In the genomic region with DNA sequence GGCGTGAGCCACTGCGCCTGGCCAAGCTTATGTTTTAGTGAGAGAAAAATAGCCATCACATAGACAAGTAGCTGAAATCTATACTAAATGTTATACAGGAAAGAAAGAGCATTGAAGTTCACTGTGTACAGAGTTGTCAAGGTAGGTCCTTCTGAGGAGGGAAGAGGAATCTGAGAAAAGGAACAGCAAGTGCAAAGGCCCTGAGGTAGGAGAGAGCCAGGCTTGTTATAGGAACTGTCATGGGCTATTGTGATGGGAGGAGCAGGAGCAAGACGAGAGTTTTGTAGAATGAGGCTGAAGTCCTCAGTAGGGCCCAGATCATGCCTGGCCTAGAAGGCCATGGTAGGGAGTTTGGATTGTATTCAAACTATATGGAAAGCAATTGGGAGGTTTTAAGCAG, we compare ENCODE assay signal across 16 cellular contexts. TPM values are rescaled to one million over a fixed set of nuclear protein-coding genes. Genes with fewer than 3 reads are reported as not detected.
DNase-seq lines count a peak whose midpoint lies in the region; ATAC-seq, FAIRE-seq and TF ChIP-seq lines count a peak whose summit lies in the region.
"Had no signal": no experiment of that assay in that cellular context is flagged by ENCODE, and none has a peak within 500 bp of the region (broad histone marks: within the 10 kb centered on the region; RNA-seq: fewer than 3 reads in every experiment).

No MANE protein-coding gene starts in this region.

- H3K9me3 ChIP-seq in CD4-positive, CD25-positive, alpha-beta regulatory T cell (ENCODE audit: control insufficient read depth in 2 of 2, low read length in 2 of 2): no peaks in the 10 kb centered on the region
- H3K9me3 ChIP-seq in HEK293 (ENCODE audit: control insufficient read depth, insufficient read depth, low read depth, low read length) (no peaks in the 10 kb centered on the region), mammary epithelial cell (replicated peaks; ENCODE audit: insufficient read depth, low read length) (no peaks in the 10 kb centered on the region)
- H3K9me3 ChIP-seq: mucosa of descending colon, ovary, tibial artery had no signal

- no peak overlapping the region for H3K9ac ChIP-seq in mammary epithelial cell (ENCODE audit: insufficient read depth, low read length)

- dilution Hi-C loops in mammary epithelial cell (cut with HindIII; ENCODE audit: low sequenced_read_pairs): loop anchor here (5.0 kb wide), 1 partner anchor 39 kb away; no protein-coding TSS in a partner anchor

- CTCF ChIA-PET in HEK293 (lab: Yijun Ruan, JAX) (interaction anchor here (0.6 to 1.8 kb wide), 3 partner anchors 20 to 229 kb away, joined by 4 to 8 read pairs (median 5); no protein-coding TSS in a partner anchor), mammary epithelial cell (lab: Charles Lee; ENCODE audit: low non-redundant PET) (interaction anchor here (0.7 kb wide), 1 partner anchor 138 kb away, joined by 6 read pairs; no protein-coding TSS in a partner anchor)

- peak overlapping the region; percentile 82 to 100 (median 99) for H3K27ac Mint-ChIP-seq in CD4-positive, CD25-positive, alpha-beta regulatory T cell
- H3K27ac Mint-ChIP-seq in activated naive CD8-positive, alpha-beta T cell treated with anti-CD3 and anti-CD28 coated beads, Interleukin-2, amount 50 U/mL, for 24 hours: peak overlapping the region; percentile 59
- H3K27ac Mint-ChIP-seq in naive thymus-derived CD8-positive, alpha-beta T cell: peak overlapping the region; percentile 94 to 100 (median 98)

- peaks cover 51% of the 10 kb centered on the region for H3K79me2 ChIP-seq in mammary epithelial cell (ENCODE audit: insufficient read depth, low read length)

- H3K27me3 ChIP-seq in CD4-positive, CD25-positive, alpha-beta regulatory T cell (ENCODE audit: control insufficient read depth, insufficient read depth, low read length): no peaks in the 10 kb centered on the region
- H3K27me3 ChIP-seq in mammary epithelial cell (ENCODE audit: insufficient read depth, low read length): no peaks in the 10 kb centered on the region
- H3K27me3 ChIP-seq: ovary, tibial artery had no signal

- peaks cover 79% of the 10 kb centered on the region for H3K4me1 ChIP-seq in CD4-positive, CD25-positive, alpha-beta regulatory T cell (ENCODE audit: control insufficient read depth, insufficient read depth, low read length, poor library complexity, severe bottlenecking)
- H3K4me1 ChIP-seq in HEK293 (ENCODE audit: control insufficient read depth, insufficient read depth, low read length) (no peaks in the 10 kb centered on the region), mammary epithelial cell (ENCODE audit: insufficient read depth, low read length) (peaks cover 9% of the 10 kb centered on the region)

- intact Hi-C loops in mammary epithelial cell (cut with micrococcal nuclease): no loop called here

- in situ Hi-C loops in mammary epithelial cell (cut with MboI; ENCODE audit: low sequenced_read_pairs in 2 of 2): no loop called here

- WGBS in mammary epithelial cell (ENCODE audit: low coverage, missing lambda C conversion rate): 100% methylated on average over 3 of the region's 3 CpGs

- no peak for FAIRE-seq in frontal cortex (lab: Jason Lieb, UNC)

- TF ChIP-seq CTCF in HEK293 (tag by site-specific recombination; IDR thresholded peaks at IDR 0.05) (no peak), mammary epithelial cell (conservative IDR thresholded peaks at IDR 0.05 in 1 of 2, IDR thresholded peaks at IDR 0.05 in 1 of 2; ENCODE audit: extremely low read depth in 1 of 2, insufficient read depth in 1 of 2, low read depth in 1 of 2, low read length in 2 of 2) (no peak)

- H3K27ac ChIP-seq in CD4-positive, CD25-positive, alpha-beta regulatory T cell (ENCODE audit: insufficient read depth, low read length, poor library complexity, severe bottlenecking): peak overlapping the region; percentile 99
- H3K27ac ChIP-seq in HEK293 (ENCODE audit: extremely low read depth, low read depth, low read length) (no peak overlapping the region), mammary epithelial cell (ENCODE audit: insufficient read depth, low read depth, low read length) (no peak overlapping the region)
- H3K27ac ChIP-seq: C4-2B, HL-60, ovary, tibial artery had no signal

- no peaks in the 10 kb centered on the region for H3K27me3 Mint-ChIP-seq in CD4-positive, CD25-positive, alpha-beta regulatory T cell
- H3K27me3 Mint-ChIP-seq in activated naive CD8-positive, alpha-beta T cell treated with anti-CD3 and anti-CD28 coated beads, Interleukin-2, amount 50 U/mL, for 24 hours: no peaks in the 10 kb centered on the region
- H3K27me3 Mint-ChIP-seq in naive thymus-derived CD8-positive, alpha-beta T cell: peaks cover 0 to 2% (median 0%) of the 10 kb centered on the region in 5 donors

- peaks cover 29% of the 10 kb centered on the region for H3K36me3 ChIP-seq in CD4-positive, CD25-positive, alpha-beta regulatory T cell (ENCODE audit: control insufficient read depth, insufficient read depth, low read length)
- peaks cover 4 to 72% of the 10 kb centered on the region in 2 experiments for H3K36me3 ChIP-seq in HEK293 (ENCODE audit: control insufficient read depth in 2 of 2, insufficient read depth in 1 of 2, low read length in 2 of 2)
- peaks cover 20% of the 10 kb centered on the region for H3K36me3 ChIP-seq in mammary epithelial cell (ENCODE audit: insufficient read depth, low read length)
- H3K36me3 ChIP-seq: ovary had no signal

- no peaks in the 10 kb centered on the region for H4K20me1 ChIP-seq in mammary epithelial cell (ENCODE audit: insufficient read depth, low read length)

- H3K4me3 ChIP-seq in CD4-positive, CD25-positive, alpha-beta regulatory T cell (ENCODE audit: low read depth, low read length): no peak overlapping the region
- H3K4me3 ChIP-seq in HEK293 (ENCODE audit: low read depth, low read length) (no peak overlapping the region), mammary epithelial cell (replicated peaks in 1 of 3; ENCODE audit: insufficient read depth in 1 of 3, low read depth in 2 of 3, low read length in 3 of 3) (no peak overlapping the region)
- H3K4me3 ChIP-seq: mucosa of descending colon, ovary, tibial artery had no signal

- H3K9me3 Mint-ChIP-seq in CD4-positive, CD25-positive, alpha-beta regulatory T cell: no peaks in the 10 kb centered on the region
- no peaks in the 10 kb centered on the region for H3K9me3 Mint-ChIP-seq in activated naive CD8-positive, alpha-beta T cell treated with anti-CD3 and anti-CD28 coated beads, Interleukin-2, amount 50 U/mL, for 24 hours
- H3K9me3 Mint-ChIP-seq in naive thymus-derived CD8-positive, alpha-beta T cell: no peaks in the 10 kb centered on the region

- POLR2A ChIA-PET in HEK293 (lab: Yijun Ruan, JAX): no interaction called here
- POLR2A ChIA-PET in naive thymus-derived CD8-positive, alpha-beta T cell (lab: Charles Lee): interaction anchor here (0.5 to 3.0 kb wide), 3 partner anchors 11 to 34 kb away, joined by 3 to 28 read pairs (median 4); no protein-coding TSS in a partner anchor

- H3K36me3 Mint-ChIP-seq in CD4-positive, CD25-positive, alpha-beta regulatory T cell: peaks cover 26% of the 10 kb centered on the region
- peaks cover 49% of the 10 kb centered on the region for H3K36me3 Mint-ChIP-seq in activated naive CD8-positive, alpha-beta T cell treated with anti-CD3 and anti-CD28 coated beads, Interleukin-2, amount 50 U/mL, for 24 hours (ENCODE audit: low read depth)
- H3K36me3 Mint-ChIP-seq in naive thymus-derived CD8-positive, alpha-beta T cell: peaks cover 0 to 38% (median 3%) of the 10 kb centered on the region in 3 donors

- no peak for ATAC-seq in CD4-positive, CD25-positive, alpha-beta regulatory T cell (ENCODE audit: low read depth in 2 of 2)
- ATAC-seq in activated naive CD8-positive, alpha-beta T cell treated with anti-CD3 and anti-CD28 coated beads, Interleukin-2, amount 50 U/mL, for 24 hours: no peak
- ATAC-seq in naive thymus-derived CD8-positive, alpha-beta T cell: no peak
- no peak for ATAC-seq in HG02798 (IDR thresholded peaks at IDR 0.05; ENCODE audit: poor library complexity, unreplicated experiment)

- DNase-seq in CD4-positive, CD25-positive, alpha-beta regulatory T cell: no peak
- DNase-seq in activated naive CD8-positive, alpha-beta T cell treated with anti-CD3 and anti-CD28 coated beads, Interleukin-2, amount 50 U/mL, for 24 hours: no peak
- no peak for DNase-seq in naive thymus-derived CD8-positive, alpha-beta T cell
- DNase-seq in frontal cortex (ENCODE audit: low spot score in 2 of 2): no peak
- no peak for DNase-seq in mammary epithelial cell
- DNase-seq: KG1; mucosa of descending colon; NCI-H1048; NCI-H748 treated with DMSO at 0.1 percent for 48 hours; ovary; stimulated activated CD4-positive, alpha-beta T cell treated with anti-CD3 and anti-CD28 coated beads, Interleukin-4, amount 100 ng/mL, for 1 hour; tibial artery had no signal

- BruUV-seq in mammary epithelial cell (replicated peaks; lab: Mats Ljungman, UMichigan): no TSS peak

- peaks cover 6 to 86% (median 59%) of the 10 kb centered on the region in 4 donors for H3K4me1 Mint-ChIP-seq in CD4-positive, CD25-positive, alpha-beta regulatory T cell
- peaks cover 74% of the 10 kb centered on the region for H3K4me1 Mint-ChIP-seq in activated naive CD8-positive, alpha-beta T cell treated with anti-CD3 and anti-CD28 coated beads, Interleukin-2, amount 50 U/mL, for 24 hours
- H3K4me1 Mint-ChIP-seq in naive thymus-derived CD8-positive, alpha-beta T cell: peaks cover 56 to 82% (median 80%) of the 10 kb centered on the region in 4 donors

- no peak overlapping the region for H2AFZ ChIP-seq in mammary epithelial cell (ENCODE audit: low read depth, low read length)

- H3K4me2 ChIP-seq in mammary epithelial cell (ENCODE audit: insufficient read depth, low read depth, low read length): no peak overlapping the region

- H3K4me3 Mint-ChIP-seq in CD4-positive, CD25-positive, alpha-beta regulatory T cell: peak overlapping the region in 3 of 4 donors; percentile 20 to 96 (median 64)
- H3K4me3 Mint-ChIP-seq in activated naive CD8-positive, alpha-beta T cell treated with anti-CD3 and anti-CD28 coated beads, Interleukin-2, amount 50 U/mL, for 24 hours: no peak overlapping the region
- peak overlapping the region in 4 of 10 donors; percentile 1 to 65 (median 16) for H3K4me3 Mint-ChIP-seq in naive thymus-derived CD8-positive, alpha-beta T cell

RNA-seq across cellular contexts. Expression of gene ZDHHC18, which starts 4.6 kb away (rescaled TPM):
- total RNA-seq in CD4-positive, CD25-positive, alpha-beta regulatory T cell: 73.6 TPM
- polyA plus RNA-seq in CD4-positive, CD25-positive, alpha-beta regulatory T cell: 10 to 100 TPM in 2 of 4 donors, 1 to 10 TPM in 2; 4.4 to 14.8 (median 10.3) TPM
- 10 to 100 TPM; 29.9 to 37.4 TPM for total RNA-seq in naive thymus-derived CD8-positive, alpha-beta T cell
- polyA plus RNA-seq in naive thymus-derived CD8-positive, alpha-beta T cell: 10 to 100 TPM in 2 of 3 donors, 1 to 10 TPM in 1; 4.6 to 17.2 (median 12.8) TPM
- total RNA-seq in frontal cortex (5.7 TPM), mammary epithelial cell (10 to 100 TPM; 14.2 to 20.2 TPM)
- 24.5 TPM for polyA plus RNA-seq in mammary epithelial cell
- 19.8 TPM for polyA minus RNA-seq in mammary epithelial cell

RNA-seq across cellular contexts. Expression of gene SFN, which starts 31.9 kb away (rescaled TPM):
- 1.3 TPM for total RNA-seq in CD4-positive, CD25-positive, alpha-beta regulatory T cell
- not detected for polyA plus RNA-seq in CD4-positive, CD25-positive, alpha-beta regulatory T cell
- under 1 TPM; 0.38 to 0.47 TPM for total RNA-seq in naive thymus-derived CD8-positive, alpha-beta T cell
- not detected for polyA plus RNA-seq in naive thymus-derived CD8-positive, alpha-beta T cell
- total RNA-seq in frontal cortex: under 0.01 TPM
- total RNA-seq in mammary epithelial cell: 1,000 to 10,000 TPM; 1,135 to 2,555 TPM
- 2,641 TPM for polyA plus RNA-seq in mammary epithelial cell
- polyA minus RNA-seq in mammary epithelial cell: 1,141 TPM

RNA-seq across cellular contexts. Expression of gene PIGV, which starts 43.3 kb away (rescaled TPM):
- 8.6 TPM for total RNA-seq in CD4-positive, CD25-positive, alpha-beta regulatory T cell
- 10 to 100 TPM in 2 of 4 donors, 1 to 10 TPM in 2; 8.3 to 13.2 (median 9.8) TPM for polyA plus RNA-seq in CD4-positive, CD25-positive, alpha-beta regulatory T cell
- total RNA-seq in naive thymus-derived CD8-positive, alpha-beta T cell: 10 to 100 TPM; 25.2 to 27.2 TPM
- 10 to 100 TPM in 1 of 3 donors, 1 to 10 TPM in 2; 8.2 to 14.4 (median 9.6) TPM for polyA plus RNA-seq in naive thymus-derived CD8-positive, alpha-beta T cell
- 4.5 TPM for total RNA-seq in frontal cortex
- total RNA-seq in mammary epithelial cell: 10 to 100 TPM; 18.0 to 19.2 TPM
- polyA plus RNA-seq in mammary epithelial cell: 19.1 TPM
- polyA minus RNA-seq in mammary epithelial cell: 10.1 TPM

RNA-seq across cellular contexts. Expression of gene GPN2, which starts 59.0 kb away (rescaled TPM):
- total RNA-seq in CD4-positive, CD25-positive, alpha-beta regulatory T cell: 45.5 TPM
- 10 to 100 TPM; 12.1 to 32.1 (median 20.5) TPM for polyA plus RNA-seq in CD4-positive, CD25-positive, alpha-beta regulatory T cell
- 10 to 100 TPM; 30.3 to 35.4 TPM for total RNA-seq in naive thymus-derived CD8-positive, alpha-beta T cell
- polyA plus RNA-seq in naive thymus-derived CD8-positive, alpha-beta T cell: 10 to 100 TPM in 2 of 3 donors, 1 to 10 TPM in 1; 9.7 to 14.8 (median 12.5) TPM
- total RNA-seq in frontal cortex: 8.6 TPM
- 10 to 100 TPM; 14.7 to 48.3 TPM for total RNA-seq in mammary epithelial cell
- polyA plus RNA-seq in mammary epithelial cell: 39.5 TPM
- polyA minus RNA-seq in mammary epithelial cell: 62.3 TPM

Comparison
In these comparisons a context has a peak if more than half of its experiments do, and no peak if none do; other contexts are left out.
1. RNA of gene SFN, which starts 31.9 kb away (total RNA-seq): 1,135 to 2,555 TPM in mammary epithelial cell; 1.3 TPM in CD4-positive, CD25-positive, alpha-beta regulatory T cell (single experiment), 0.38 to 0.47 TPM in naive thymus-derived CD8-positive, alpha-beta T cell and under 0.01 TPM in frontal cortex (single experiment); every median in the first group is over 100 times any median in the second.
2. Peak in every context shown above with its lines, with median percentiles within 50 percentile points of each other: H3K27ac Mint-ChIP-seq.